Comparison of ENCODE assay signal across 19 cellular contexts in the genomic region with DNA sequence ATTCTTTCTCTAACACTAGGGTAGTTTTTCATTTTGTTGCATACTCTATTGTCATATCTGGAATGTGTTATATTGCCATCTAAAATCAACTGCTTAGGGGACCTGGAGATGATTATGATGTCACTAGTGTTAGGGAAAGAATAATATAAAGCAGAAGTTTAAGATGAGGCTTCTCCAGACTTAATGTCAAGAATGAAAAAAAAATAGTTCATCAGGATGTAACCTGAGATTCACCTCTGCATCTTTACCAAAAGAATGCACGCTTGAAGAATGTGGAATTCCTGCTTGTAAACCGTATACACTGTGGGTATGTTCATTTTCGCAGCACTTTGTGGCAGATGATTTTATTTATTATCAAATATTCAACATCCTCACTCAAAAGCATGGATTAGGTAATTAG.
DNase-seq lines count a peak whose midpoint lies in the region; ATAC-seq and TF ChIP-seq lines count a peak whose summit lies in the region.
"Had no signal": no experiment of that assay in that cellular context is flagged by ENCODE, and none has a peak within 500 bp of the region (broad histone marks: within the 10 kb centered on the region; RNA-seq: fewer than 3 reads in every experiment).

No MANE protein-coding gene starts in this region.

- no peaks in the 10 kb centered on the region for H3F3A ChIP-seq in GM23338 (replicated peaks; ENCODE audit: low read depth)
- H3F3A ChIP-seq in SK-N-SH (replicated peaks; ENCODE audit: insufficient read depth), result peaks cover 24% of the 10 kb centered on the region

- POLR2A ChIA-PET in SK-N-SH (lab: Yijun Ruan, JAX), result no interaction called here

- no peak for TF ChIP-seq RAD21 in SK-N-SH (IDR thresholded peaks at IDR 0.05; ENCODE audit: low read length)

- H3K27me3 Mint-ChIP-seq in GM23338 (ENCODE audit: insufficient read depth, low read depth, poor library complexity), result peaks cover 5% of the 10 kb centered on the region
- no peaks in the 10 kb centered on the region for H3K27me3 Mint-ChIP-seq in endothelial cell (ENCODE audit: unreplicated experiment)
- no peaks in the 10 kb centered on the region for H3K27me3 Mint-ChIP-seq in type B pancreatic cell
- no peaks in the 10 kb centered on the region; the same call in 1 of the 2 replicates for H3K27me3 Mint-ChIP-seq in HFFc6 (ENCODE audit: insufficient read depth)
- H3K27me3 Mint-ChIP-seq: IgD-negative memory B cell had no signal

- H3K9ac ChIP-seq in SK-N-SH, result no peak overlapping the region
- H3K9ac ChIP-seq: GM23248 had no signal

- no peak overlapping the region for H3K4me3 Mint-ChIP-seq in GM23338
- no peak overlapping the region for H3K4me3 Mint-ChIP-seq in endothelial cell (ENCODE audit: unreplicated experiment)
- no peak overlapping the region for H3K4me3 Mint-ChIP-seq in type B pancreatic cell
- H3K4me3 Mint-ChIP-seq in HFFc6, result no peak overlapping the region
- H3K4me3 Mint-ChIP-seq: CD8-positive, alpha-beta T cell; H9; IgD-negative memory B cell had no signal

- H2AFZ ChIP-seq in GM23338, result no peak overlapping the region
- no peak overlapping the region for H2AFZ ChIP-seq in SK-N-SH (ENCODE audit: low read depth)
- H2AFZ ChIP-seq: GM23248 had no signal

- no peaks in the 10 kb centered on the region; the same call in 2 of the 3 replicates for H3K36me3 Mint-ChIP-seq in GM23338 (ENCODE audit: low read depth)
- H3K36me3 Mint-ChIP-seq in endothelial cell (ENCODE audit: low read depth, unreplicated experiment), result peaks cover 31% of the 10 kb centered on the region
- H3K36me3 Mint-ChIP-seq in type B pancreatic cell, result peaks cover 23% of the 10 kb centered on the region
- peaks cover 43% of the 10 kb centered on the region for H3K36me3 Mint-ChIP-seq in HFFc6 (ENCODE audit: low read depth)

- H3K27ac Mint-ChIP-seq in GM23338 (no peak overlapping the region), endothelial cell (ENCODE audit: unreplicated experiment) (peak overlapping the region; percentile 48), type B pancreatic cell (peak overlapping the region; percentile 59), HFFc6 (no peak overlapping the region)
- H3K27ac Mint-ChIP-seq: CD8-positive, alpha-beta T cell; IgD-negative memory B cell had no signal

- WGBS in SK-N-SH (ENCODE audit: low lambda C conversion rate), result 44% methylated on average over 3 of the region's 3 CpGs

- DNase-seq in GM23338 (ENCODE audit: low spot score) (peak; percentile 33), SK-N-SH (no peak), endothelial cell (ENCODE audit: low spot score) (no peak), type B pancreatic cell (ENCODE audit: extremely low spot score, unreplicated experiment) (no peak), HFFc6 (no peak), AML-193 (lab: John Stamatoyannopoulos, UW) (no peak)
- DNase-seq: ACHN; BE2C; CD8-positive, alpha-beta T cell; COR-L47; DMS153; DMS79 treated with DMSO at 0.1 percent for 48 hours; EL; GM23248; H9; KG1 had no signal

- no peaks in the 10 kb centered on the region for H3K9me3 ChIP-seq in SK-N-SH
- H3K9me3 ChIP-seq: BE2C had no signal

- H3K4me1 ChIP-seq in GM23338 (ENCODE audit: insufficient read depth), result peaks cover 55% of the 10 kb centered on the region
- H3K4me1 ChIP-seq in SK-N-SH (ENCODE audit: control insufficient read depth in 1 of 2, insufficient read depth in 2 of 2, low read depth in 1 of 2, low read length in 1 of 2), result peaks cover 13 to 16% of the 10 kb centered on the region in 2 experiments; a peak in 3 of 4 replicates
- H3K4me1 ChIP-seq: BE2C had no signal

- H4K20me1 ChIP-seq in GM23338 (replicated peaks; ENCODE audit: insufficient read depth) (no peaks in the 10 kb centered on the region), SK-N-SH (ENCODE audit: insufficient read depth) (no peaks in the 10 kb centered on the region)

- peaks cover 59% of the 10 kb centered on the region for H3K4me1 Mint-ChIP-seq in GM23338
- H3K4me1 Mint-ChIP-seq in endothelial cell (ENCODE audit: unreplicated experiment), result peaks cover 55% of the 10 kb centered on the region
- peaks cover 11% of the 10 kb centered on the region for H3K4me1 Mint-ChIP-seq in type B pancreatic cell (ENCODE audit: unreplicated experiment)
- H3K4me1 Mint-ChIP-seq in HFFc6 (ENCODE audit: low read depth), result peaks cover 46% of the 10 kb centered on the region

- TF ChIP-seq EP300 in SK-N-SH (IDR thresholded peaks at IDR 0.05; ENCODE audit: borderline replicate concordance in 1 of 2, low read depth in 1 of 2, low read length in 1 of 2), result peak; percentile 48 to 83

- H3K36me3 ChIP-seq in GM23338 (ENCODE audit: insufficient read depth), result no peaks in the 10 kb centered on the region
- peaks cover 19 to 56% of the 10 kb centered on the region in 2 experiments for H3K36me3 ChIP-seq in SK-N-SH (replicated peaks in 1 of 2; ENCODE audit: control insufficient read depth in 1 of 2, insufficient read depth in 2 of 2, low read length in 1 of 2)

- no peaks in the 10 kb centered on the region for H3K9me3 Mint-ChIP-seq in GM23338
- no peaks in the 10 kb centered on the region for H3K9me3 Mint-ChIP-seq in endothelial cell (ENCODE audit: unreplicated experiment)
- no peaks in the 10 kb centered on the region for H3K9me3 Mint-ChIP-seq in type B pancreatic cell
- no peaks in the 10 kb centered on the region for H3K9me3 Mint-ChIP-seq in HFFc6
- H3K9me3 Mint-ChIP-seq: CD8-positive, alpha-beta T cell; H9; IgD-negative memory B cell had no signal

- CTCF ChIA-PET in SK-N-SH (lab: Yijun Ruan, JAX), result interaction anchor here (0.6 to 3.0 kb wide), 5 partner anchors 10 to 149 kb away, joined by 3 to 22 read pairs (median 3); no protein-coding TSS in a partner anchor

- H3K4me2 ChIP-seq in GM23338, result peak overlapping the region; percentile 31; the same call in 1 of the 2 replicates
- H3K4me2 ChIP-seq in SK-N-SH, result no peak overlapping the region; the same call in 1 of the 2 replicates

- H3K79me2 ChIP-seq in GM23338 (replicated peaks; ENCODE audit: insufficient read depth) (no peaks in the 10 kb centered on the region), SK-N-SH (ENCODE audit: insufficient read depth) (no peaks in the 10 kb centered on the region)

- no peak for ATAC-seq in GM23338
- ATAC-seq in HG03442 (IDR thresholded peaks at IDR 0.05; ENCODE audit: unreplicated experiment), result no peak
- ATAC-seq: CD8-positive, alpha-beta T cell had no signal

- peak overlapping the region; percentile 56; the same call in 1 of the 2 replicates for H3K27ac ChIP-seq in GM23338 (ENCODE audit: low read depth)
- H3K27ac ChIP-seq in SK-N-SH (ENCODE audit: low read depth in 2 of 2, low read length in 1 of 2), result peak overlapping the region; percentile 32 to 87; a peak in 3 of 4 replicates
- H3K27ac ChIP-seq: C4-2B, GM23248 had no signal

- no peak overlapping the region for H3K4me3 ChIP-seq in GM23338
- no peak overlapping the region for H3K4me3 ChIP-seq in SK-N-SH (ENCODE audit: low read depth in 2 of 2, low read length in 1 of 2)
- H3K4me3 ChIP-seq: GM23248 had no signal

- no peaks in the 10 kb centered on the region for H3K27me3 ChIP-seq in GM23338 (ENCODE audit: insufficient read depth)
- H3K27me3 ChIP-seq in SK-N-SH (ENCODE audit: insufficient read depth), result no peaks in the 10 kb centered on the region
- H3K27me3 ChIP-seq: BE2C had no signal

- TF ChIP-seq CTCF in GM23338 (conservative IDR thresholded peaks at IDR 0.05; ENCODE audit: low read depth in 2 of 2), result no peak
- TF ChIP-seq CTCF in SK-N-SH (IDR thresholded peaks at IDR 0.05), result no peak
- TF ChIP-seq CTCF in endothelial cell (IDR thresholded peaks at IDR 0.05; ENCODE audit: unreplicated experiment), result no peak
- TF ChIP-seq CTCF in type B pancreatic cell (conservative IDR thresholded peaks at IDR 0.05), result no peak
- TF ChIP-seq CTCF in HFFc6 (IDR thresholded peaks at IDR 0.05), result no peak

- H3K9me2 ChIP-seq in GM23338 (ENCODE audit: insufficient read depth) (no peaks in the 10 kb centered on the region), SK-N-SH (no peaks in the 10 kb centered on the region)

TF ChIP-seq in GM23338, 12 proteins besides CTCF, POLR2A, EP300 and RAD21:
- TF ChIP-seq NANOG (IDR thresholded peaks at IDR 0.05; ENCODE audit: borderline replicate concordance) (no peak), ETS1 (IDR thresholded peaks at IDR 0.05) (no peak), JUNB (IDR thresholded peaks at IDR 0.05; ENCODE audit: unreplicated experiment) (no peak), ZNF331 (CRISPR knock-in tag; IDR thresholded peaks at IDR 0.05; ENCODE audit: low read depth) (no peak), CREB1 (CRISPR knock-in tag; IDR thresholded peaks at IDR 0.05; ENCODE audit: low read depth) (no peak)

TF ChIP-seq in SK-N-SH, 30 proteins besides CTCF, POLR2A, EP300 and RAD21 (continues in another document):
- TF ChIP-seq, protein P1, sequence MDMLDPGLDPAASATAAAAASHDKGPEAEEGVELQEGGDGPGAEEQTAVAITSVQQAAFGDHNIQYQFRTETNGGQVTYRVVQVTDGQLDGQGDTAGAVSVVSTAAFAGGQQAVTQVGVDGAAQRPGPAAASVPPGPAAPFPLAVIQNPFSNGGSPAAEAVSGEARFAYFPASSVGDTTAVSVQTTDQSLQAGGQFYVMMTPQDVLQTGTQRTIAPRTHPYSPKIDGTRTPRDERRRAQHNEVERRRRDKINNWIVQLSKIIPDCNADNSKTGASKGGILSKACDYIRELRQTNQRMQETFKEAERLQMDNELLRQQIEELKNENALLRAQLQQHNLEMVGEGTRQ (IDR thresholded peaks at IDR 0.05; ENCODE audit: borderline replicate concordance, low read depth, low read length), result no peak
- no peak for TF ChIP-seq MEF2A (IDR thresholded peaks at IDR 0.05; ENCODE audit: borderline replicate concordance, low read depth)
- TF ChIP-seq YY1 (IDR thresholded peaks at IDR 0.05; ENCODE audit: low read depth), result no peak
- no peak for TF ChIP-seq FOXJ3 (CRISPR knock-in tag; IDR thresholded peaks at IDR 0.05)
- TF ChIP-seq TCF12 (IDR thresholded peaks at IDR 0.05), result peak; percentile 94
- TF ChIP-seq GABPA (IDR thresholded peaks at IDR 0.05; ENCODE audit: low read depth), result no peak
- TF ChIP-seq RFX5 (IDR thresholded peaks at IDR 0.05; ENCODE audit: low read length), result no peak
- peak; percentile 64; the same call in 1 of the 2 replicates for TF ChIP-seq POLR2AphosphoS5 (IDR thresholded peaks at IDR 0.05; ENCODE audit: low read depth, low read length)
- TF ChIP-seq CHD2 (IDR thresholded peaks at IDR 0.05; ENCODE audit: low read length, partially characterized antibody), result no peak
- no peak for TF ChIP-seq MXI1 (IDR thresholded peaks at IDR 0.05; ENCODE audit: low read depth, low read length)
- no peak for TF ChIP-seq EZH2phosphoT487 (IDR thresholded peaks at IDR 0.05; ENCODE audit: borderline replicate concordance, low read depth)
- no peak for TF ChIP-seq ELF1 (IDR thresholded peaks at IDR 0.05)
- TF ChIP-seq, protein P2, sequence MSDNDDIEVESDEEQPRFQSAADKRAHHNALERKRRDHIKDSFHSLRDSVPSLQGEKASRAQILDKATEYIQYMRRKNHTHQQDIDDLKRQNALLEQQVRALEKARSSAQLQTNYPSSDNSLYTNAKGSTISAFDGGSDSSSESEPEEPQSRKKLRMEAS (IDR thresholded peaks at IDR 0.05; ENCODE audit: low read depth), result no peak

Comparison
In these comparisons a context has a peak if more than half of its experiments do, and no peak if none do; other contexts are left out.
1. H3K27ac Mint-ChIP-seq: peak in endothelial cell (single experiment) and type B pancreatic cell (single experiment); none in GM23338 (single experiment) and HFFc6 (single experiment).